34 cellular contexts compared by ENCODE assay signal in the genomic region with DNA sequence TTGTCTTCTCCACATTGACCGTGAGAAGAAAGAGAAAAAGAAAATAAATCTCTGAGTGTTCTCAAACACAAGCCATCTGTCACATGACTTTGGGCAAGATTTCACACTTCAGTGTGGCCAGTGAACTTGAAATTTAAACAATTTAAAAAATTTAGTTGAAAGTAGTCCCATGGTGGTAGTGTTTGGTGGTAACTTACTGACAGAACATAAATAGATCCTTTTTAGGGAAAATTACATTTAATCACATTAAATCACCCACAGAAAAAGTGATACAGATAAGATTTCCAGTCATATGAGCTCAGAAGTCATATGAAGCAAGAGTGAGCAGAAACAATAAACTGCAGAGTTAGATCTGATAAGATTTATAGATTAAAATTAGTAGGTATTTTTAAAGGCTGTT. TPM values are rescaled to one million over a fixed set of nuclear protein-coding genes. Genes with fewer than 3 reads are reported as not detected.
"Had no signal": no experiment of that assay in that cellular context is flagged by ENCODE, and none has a peak within 500 bp of the region (broad histone marks: within the 10 kb centered on the region; RNA-seq: fewer than 3 reads in every experiment).

No MANE protein-coding gene starts in this region.

- H3K4me1 ChIP-seq: breast epithelium, pancreas, psoas muscle, uterus had no signal

- H3K9me3 ChIP-seq: breast epithelium, gastroesophageal sphincter, neutrophil, pancreas, psoas muscle, uterus had no signal

- H2AFZ ChIP-seq: hepatocyte had no signal

- H3K27me3 ChIP-seq: breast epithelium, gastroesophageal sphincter, hepatocyte, neutrophil, pancreas, uterus had no signal

- DNase-seq: activated CD4-positive, alpha-beta memory T cell treated with anti-CD3 and anti-CD28 coated beads, Interleukin-2, amount 10 ng/mL, durations not matched to agents 7 days and 5 days; activated CD4-positive, alpha-beta T cell treated with anti-CD3 and anti-CD28 coated beads, Interleukin-2, amount 10 ng/mL, durations not matched to agents 7 days and 5 days; activated naive CD4-positive, alpha-beta T cell; activated T-cell treated with anti-CD3 and anti-CD28 coated beads, Interleukin-2, amount 50 U/mL, for 48 hours; central memory CD4-positive, alpha-beta T cell; dermis blood vessel endothelial cell; effector CD4-positive, alpha-beta T cell; left cardiac atrium; left ventricle myocardium superior; naive B cell; nephron progenitor cell; pancreas; psoas muscle; right cardiac atrium; stimulated activated CD4-positive, alpha-beta T cell treated with anti-CD3 and anti-CD28 coated beads, Interleukin-12 subunit alpha, Interleukin-12 subunit beta, amount 100 ng/mL, for 4 hours; stimulated activated CD4-positive, alpha-beta T cell treated with anti-CD3 and anti-CD28 coated beads, Interleukin-4, amount 100 ng/mL, for 1 hour; stimulated activated CD8-positive, alpha-beta memory T cell treated with anti-CD3 and anti-CD28 coated beads, Interleukin-4, amount 100 ng/mL, for 48 hours; stimulated activated naive CD8-positive, alpha-beta T cell treated with anti-CD3 and anti-CD28 coated beads, Interleukin-15, amount 100 ng/mL, for 72 hours; substantia nigra; uterus; WERI-Rb-1 had no signal

- H3K4me1 Mint-ChIP-seq: activated CD4-positive, alpha-beta memory T cell treated with anti-CD3 and anti-CD28 coated beads, Interleukin-2, amount 10 ng/mL, durations not matched to agents 7 days and 5 days; naive B cell; stimulated activated memory B cell treated with anti-CD40 and anti-IgM and Interleukin-4, amounts not matched to agents 10 μg/mL and 1 μg/mL and 100 μg/mL, for 72 hours; stimulated activated naive CD8-positive, alpha-beta T cell treated with anti-CD3 and anti-CD28 coated beads, Interleukin-15, amount 100 ng/mL, for 72 hours had no signal

- FAIRE-seq: colon, keratinocyte, pancreas had no signal

- ATAC-seq: activated CD4-positive, CD25-positive, alpha-beta regulatory T cell treated with anti-CD3 and anti-CD28 coated beads, Interleukin-2, amount 50 U/mL, for 24 hours; activated naive CD4-positive, alpha-beta T cell treated with anti-CD3 and anti-CD28 coated beads, Interleukin-2, amount 50 U/mL, for 72 hours; gastroesophageal sphincter; left cardiac atrium; left ventricle myocardium superior; pancreas; psoas muscle; right cardiac atrium; stimulated activated memory B cell treated with anti-CD40 and anti-IgM and Interleukin-4, amounts not matched to agents 10 μg/mL and 1 μg/mL and 100 μg/mL, for 72 hours; stimulated activated naive CD8-positive, alpha-beta T cell treated with anti-CD3 and anti-CD28 coated beads, Interleukin-15, amount 100 ng/mL, for 72 hours had no signal

- H3K4me3 ChIP-seq: breast epithelium, gastroesophageal sphincter, hepatocyte, pancreas, psoas muscle, uterus had no signal

- H3K27ac ChIP-seq: breast epithelium, epithelial cell of prostate, gastroesophageal sphincter, hepatocyte, neutrophil, pancreas, psoas muscle, uterus, WERI-Rb-1 had no signal

- H3K27ac Mint-ChIP-seq: activated CD4-positive, alpha-beta memory T cell treated with anti-CD3 and anti-CD28 coated beads, Interleukin-2, amount 10 ng/mL, durations not matched to agents 7 days and 5 days; activated CD4-positive, alpha-beta T cell treated with anti-CD3 and anti-CD28 coated beads, Interleukin-2, amount 10 ng/mL, durations not matched to agents 7 days and 5 days; activated naive CD4-positive, alpha-beta T cell treated with anti-CD3 and anti-CD28 coated beads, Interleukin-2, amount 50 U/mL, for 72 hours; mesothelial cell of epicardium; nephron progenitor cell; stimulated activated memory B cell treated with anti-CD40 and anti-IgM and Interleukin-4, amounts not matched to agents 10 μg/mL and 1 μg/mL and 100 μg/mL, for 72 hours; stimulated activated naive CD8-positive, alpha-beta T cell treated with anti-CD3 and anti-CD28 coated beads, Interleukin-15, amount 100 ng/mL, for 72 hours; type B pancreatic cell had no signal

- H3K9me3 Mint-ChIP-seq: activated CD4-positive, alpha-beta memory T cell treated with anti-CD3 and anti-CD28 coated beads, Interleukin-2, amount 10 ng/mL, durations not matched to agents 7 days and 5 days; activated CD4-positive, alpha-beta T cell treated with anti-CD3 and anti-CD28 coated beads, Interleukin-2, amount 10 ng/mL, durations not matched to agents 7 days and 5 days; activated naive CD4-positive, alpha-beta T cell treated with anti-CD3 and anti-CD28 coated beads, Interleukin-2, amount 50 U/mL, for 72 hours; mesothelial cell of epicardium; nephron progenitor cell; stimulated activated memory B cell treated with anti-CD40 and anti-IgM and Interleukin-4, amounts not matched to agents 10 μg/mL and 1 μg/mL and 100 μg/mL, for 72 hours; stimulated activated naive CD8-positive, alpha-beta T cell treated with anti-CD3 and anti-CD28 coated beads, Interleukin-15, amount 100 ng/mL, for 72 hours; type B pancreatic cell had no signal

- H3K79me2 ChIP-seq: hepatocyte had no signal

- H3K4me2 ChIP-seq: hepatocyte had no signal

- H3K4me3 Mint-ChIP-seq: activated CD4-positive, alpha-beta memory T cell treated with anti-CD3 and anti-CD28 coated beads, Interleukin-2, amount 10 ng/mL, durations not matched to agents 7 days and 5 days; activated CD4-positive, alpha-beta T cell treated with anti-CD3 and anti-CD28 coated beads, Interleukin-2, amount 10 ng/mL, durations not matched to agents 7 days and 5 days; mesothelial cell of epicardium; naive B cell; nephron progenitor cell; stimulated activated memory B cell treated with anti-CD40 and anti-IgM and Interleukin-4, amounts not matched to agents 10 μg/mL and 1 μg/mL and 100 μg/mL, for 72 hours; stimulated activated naive CD8-positive, alpha-beta T cell treated with anti-CD3 and anti-CD28 coated beads, Interleukin-15, amount 100 ng/mL, for 72 hours; type B pancreatic cell had no signal

- H3K36me3 ChIP-seq: breast epithelium, gastroesophageal sphincter, neutrophil, pancreas, uterus, WERI-Rb-1 had no signal

- H3K36me3 Mint-ChIP-seq: activated naive CD4-positive, alpha-beta T cell treated with anti-CD3 and anti-CD28 coated beads, Interleukin-2, amount 50 U/mL, for 72 hours; mesothelial cell of epicardium; naive B cell; stimulated activated memory B cell treated with anti-CD40 and anti-IgM and Interleukin-4, amounts not matched to agents 10 μg/mL and 1 μg/mL and 100 μg/mL, for 72 hours; type B pancreatic cell had no signal

RNA-seq across cellular contexts. Expression of gene SGIP1, which starts 31.9 kb away (rescaled TPM):
- total RNA-seq: activated CD4-positive, alpha-beta T cell treated with anti-CD3 and anti-CD28 coated beads, Interleukin-2, amount 10 ng/mL, durations not matched to agents 7 days and 5 days; activated naive CD4-positive, alpha-beta T cell treated with anti-CD3 and anti-CD28 coated beads, Interleukin-2, amount 50 U/mL, for 72 hours; T-helper 1 cell treated with Interleukin-12 subunit alpha and Interleukin-12 subunit beta and Interleukin-4 antibody, amounts not matched to agents 30 ng/mL and 1 ng/mL, for 36 hours had no signal
